15 cellular contexts compared by ENCODE assay signal in the genomic region with DNA sequence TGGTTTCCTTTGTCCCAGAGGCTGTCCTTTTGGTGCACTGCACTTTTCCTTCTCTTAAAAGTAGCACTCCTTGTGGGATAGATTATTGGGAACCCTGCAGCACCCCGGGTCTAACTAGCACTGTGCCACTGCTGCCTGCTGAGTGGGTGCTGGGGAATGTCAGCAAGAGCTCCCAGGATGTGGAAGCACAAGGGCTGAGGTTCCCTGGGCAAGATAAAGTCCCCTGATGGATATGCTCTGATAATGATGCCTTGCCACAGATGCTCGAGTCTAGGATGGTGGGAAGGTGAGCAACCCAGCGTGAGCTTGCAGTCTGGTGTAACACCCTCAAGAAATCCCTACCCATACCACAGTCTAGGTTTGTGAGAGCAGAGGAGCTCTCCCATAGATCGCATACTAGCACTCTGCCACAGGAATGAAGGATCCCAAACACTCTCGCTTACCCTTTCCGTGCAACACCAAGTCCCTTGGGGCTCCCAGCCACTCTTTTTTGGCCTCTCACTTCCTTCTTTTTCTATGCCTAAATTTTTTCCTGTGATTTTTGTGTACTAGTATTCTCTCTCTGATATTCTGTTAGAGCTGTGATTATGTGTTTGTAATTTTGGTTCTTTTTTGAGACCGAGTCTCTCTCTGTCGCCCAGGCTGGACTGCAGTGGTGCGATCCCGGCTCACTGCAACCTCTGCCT. TPM values are rescaled to one million over a fixed set of nuclear protein-coding genes. Genes with fewer than 3 reads are reported as not detected.
DNase-seq lines count a peak whose midpoint lies in the region; ATAC-seq, FAIRE-seq and TF ChIP-seq lines count a peak whose summit lies in the region.
"Had no signal": no experiment of that assay in that cellular context is flagged by ENCODE, and none has a peak within 500 bp of the region (broad histone marks: within the 10 kb centered on the region; RNA-seq: fewer than 3 reads in every experiment).

No MANE protein-coding gene starts in this region.

- H3K4me1 Mint-ChIP-seq in CD4-positive, alpha-beta memory T cell, result peaks cover 47 to 80% (median 63%) of the 10 kb centered on the region in 4 donors
- peaks cover 46 to 91% (median 86%) of the 10 kb centered on the region in 7 donors for H3K4me1 Mint-ChIP-seq in naive thymus-derived CD4-positive, alpha-beta T cell

- H3K9me1 ChIP-seq in K562 (ENCODE audit: control insufficient read depth, insufficient read depth, low read length), result peaks cover 11% of the 10 kb centered on the region

- CTCF ChIA-PET in CD4-positive, alpha-beta memory T cell (lab: Charles Lee; ENCODE audit: partially characterized antibody), result no interaction called here
- CTCF ChIA-PET in K562 (lab: Yijun Ruan, JAX; ENCODE audit: low intra/inter-chr PET ratio), result no interaction called here
- CTCF ChIA-PET in naive thymus-derived CD4-positive, alpha-beta T cell (lab: Charles Lee), result no interaction called here

- peak; percentile 54 for FAIRE-seq in K562 (lab: Jason Lieb, UNC)
- FAIRE-seq in frontal cortex (lab: Jason Lieb, UNC), result no peak

- in situ Hi-C loops in K562 (cut with MboI), result no loop called here

- 64% methylated on average over 9 of the region's 10 CpGs for WGBS in K562 (ENCODE audit: insufficient coverage, low coverage, missing lambda C conversion rate)

- no peak overlapping the region for H2AFZ ChIP-seq in K562 (ENCODE audit: low read depth, low read length)

- H3K4me3 Mint-ChIP-seq in CD4-positive, alpha-beta memory T cell, result peak overlapping the region in 2 of 8 donors; percentile 53 to 64
- H3K4me3 Mint-ChIP-seq in naive thymus-derived CD4-positive, alpha-beta T cell, result peak overlapping the region in 7 of 10 donors; percentile 15 to 54 (median 38)
- H3K4me3 Mint-ChIP-seq: activated CD4-positive, alpha-beta memory T cell treated with anti-CD3 and anti-CD28 coated beads, Interleukin-2, amount 10 ng/mL, durations not matched to agents 7 days and 5 days had no signal

- H3K36me3 Mint-ChIP-seq in CD4-positive, alpha-beta memory T cell, result peaks cover 64 to 69% of the 10 kb centered on the region in 2 donors
- H3K36me3 Mint-ChIP-seq in naive thymus-derived CD4-positive, alpha-beta T cell, result peaks cover 42 to 84% (median 73%) of the 10 kb centered on the region in 5 donors

- peaks cover 0 to 4% of the 10 kb centered on the region in 2 donors for H3K9me3 ChIP-seq in CD4-positive, alpha-beta memory T cell (ENCODE audit: control insufficient read depth in 1 of 2, low read length in 2 of 2)
- H3K9me3 ChIP-seq in K562 (replicated peaks; ENCODE audit: control insufficient read depth, insufficient read depth, low read depth, low read length), result no peaks in the 10 kb centered on the region
- peaks cover 0 to 12% (median 10%) of the 10 kb centered on the region in 3 experiments for H3K9me3 ChIP-seq in naive thymus-derived CD4-positive, alpha-beta T cell (ENCODE audit: control insufficient read depth in 2 of 3, low read length in 3 of 3)
- H3K9me3 ChIP-seq: testis had no signal

- peak overlapping the region; percentile 16; the same call in 1 of the 2 replicates for H3K4me2 ChIP-seq in K562 (ENCODE audit: insufficient read depth, low read length)
- H3K4me2 ChIP-seq: KMS-11 had no signal

- H3K36me3 ChIP-seq in CD4-positive, alpha-beta memory T cell (ENCODE audit: insufficient read depth, low read length), result peaks cover 29% of the 10 kb centered on the region
- H3K36me3 ChIP-seq in K562 (ENCODE audit: control insufficient read depth, insufficient read depth, low read length), result peaks cover 60% of the 10 kb centered on the region
- H3K36me3 ChIP-seq in naive thymus-derived CD4-positive, alpha-beta T cell (ENCODE audit: control insufficient read depth in 2 of 3, insufficient read depth in 3 of 3, low read length in 3 of 3), result peaks cover 5 to 37% (median 10%) of the 10 kb centered on the region in 3 experiments

- peaks cover 32% of the 10 kb centered on the region for H3K4me1 ChIP-seq in CD4-positive, alpha-beta memory T cell (ENCODE audit: insufficient read depth, low read length)
- peaks cover 16 to 39% of the 10 kb centered on the region in 2 experiments for H3K4me1 ChIP-seq in K562 (replicated peaks in 1 of 2; ENCODE audit: control insufficient read depth in 2 of 2, insufficient read depth in 2 of 2, low read length in 2 of 2)
- peaks cover 9% of the 10 kb centered on the region in 2 donors for H3K4me1 ChIP-seq in naive thymus-derived CD4-positive, alpha-beta T cell (ENCODE audit: control insufficient read depth in 2 of 2, insufficient read depth in 2 of 2, low read length in 2 of 2)
- H3K4me1 ChIP-seq: testis had no signal

- POLR2A ChIA-PET in CD4-positive, alpha-beta memory T cell (lab: Charles Lee; ENCODE audit: partially characterized antibody), result interaction anchor here (1.3 kb wide), 1 partner anchor 10 kb away, joined by 4 read pairs; no protein-coding TSS in a partner anchor
- POLR2A ChIA-PET in K562 (lab: Yijun Ruan, JAX), result interaction anchor here (0.7 kb wide), 1 partner anchor 16 kb away, joined by 3 read pairs; no protein-coding TSS in a partner anchor
- POLR2A ChIA-PET in naive thymus-derived CD4-positive, alpha-beta T cell (lab: Charles Lee), result no interaction called here

- intact Hi-C loops in CD4-positive, alpha-beta memory T cell (cut with micrococcal nuclease), result no loop called here
- intact Hi-C loops in K562 (cut with micrococcal nuclease), result no loop called here
- intact Hi-C loops in naive thymus-derived CD4-positive, alpha-beta T cell (cut with micrococcal nuclease), result no loop called here

- TF ChIP-seq EP300 in K562 (IDR thresholded peaks at IDR 0.05; ENCODE audit: low read length), result no peak

- no peak overlapping the region for H3K4me3 ChIP-seq in CD4-positive, alpha-beta memory T cell (ENCODE audit: low read length in 2 of 2)
- no peak overlapping the region for H3K4me3 ChIP-seq in K562
- no peak overlapping the region for H3K4me3 ChIP-seq in naive thymus-derived CD4-positive, alpha-beta T cell (ENCODE audit: low read length)
- H3K4me3 ChIP-seq: testis had no signal

- H3K9me3 Mint-ChIP-seq in CD4-positive, alpha-beta memory T cell, result peaks cover 7 to 32% (median 18%) of the 10 kb centered on the region in 8 donors
- H3K9me3 Mint-ChIP-seq in naive thymus-derived CD4-positive, alpha-beta T cell, result peaks cover 0 to 56% (median 24%) of the 10 kb centered on the region in 11 donors

- peak; percentile 13 for ATAC-seq in GM19351 (IDR thresholded peaks at IDR 0.05; ENCODE audit: unreplicated experiment)
- ATAC-seq in K562, result peak; percentile 29
- ATAC-seq in naive thymus-derived CD4-positive, alpha-beta T cell, result peak; percentile 42
- no peak for ATAC-seq in esophagus mucosa
- ATAC-seq: left colon had no signal

- H3K79me2 ChIP-seq in K562 (ENCODE audit: control insufficient read depth, insufficient read depth, low read length), result peaks cover 100% of the 10 kb centered on the region

- no peak overlapping the region; a peak in 1 of 4 replicates for H3K9ac ChIP-seq in K562 (ENCODE audit: insufficient read depth in 1 of 2, low read depth in 2 of 2, low read length in 2 of 2)
- H3K9ac ChIP-seq: KMS-11 had no signal

- no peak for TF ChIP-seq CTCF in K562 (IDR thresholded peaks at IDR 0.05 in 2 of 3, conservative IDR thresholded peaks at IDR 0.05 in 1 of 3; ENCODE audit: insufficient read depth in 2 of 3, low read depth in 1 of 3, low read length in 3 of 3)

- no peak for TF ChIP-seq POLR2A in K562 (conservative IDR thresholded peaks at IDR 0.05)

- H3K27ac Mint-ChIP-seq in CD4-positive, alpha-beta memory T cell, result peak overlapping the region in 4 of 7 donors; percentile 3 to 62 (median 36)
- H3K27ac Mint-ChIP-seq in naive thymus-derived CD4-positive, alpha-beta T cell, result peak overlapping the region in 6 of 9 donors; percentile 34 to 77 (median 56)
- H3K27ac Mint-ChIP-seq: activated CD4-positive, alpha-beta memory T cell treated with anti-CD3 and anti-CD28 coated beads, Interleukin-2, amount 10 ng/mL, durations not matched to agents 7 days and 5 days had no signal

- no peak for DNase-seq in CD4-positive, alpha-beta memory T cell
- no peak for DNase-seq in K562 (ENCODE audit: extremely low read depth in 1 of 4, low spot score in 3 of 4)
- no peak for DNase-seq in naive thymus-derived CD4-positive, alpha-beta T cell
- DNase-seq in frontal cortex (ENCODE audit: low spot score in 2 of 2), result no peak
- DNase-seq in COR-L47 (lab: John Stamatoyannopoulos, UW), result no peak
- DNase-seq: activated CD4-positive, alpha-beta memory T cell treated with anti-CD3 and anti-CD28 coated beads, Interleukin-2, amount 10 ng/mL, durations not matched to agents 7 days and 5 days; effector CD8-positive, alpha-beta T cell; left colon; NCI-H187 treated with DMSO at 0.1 percent for 48 hours; T-helper 9 cell; testis had no signal

- no peak overlapping the region for H3K27ac ChIP-seq in CD4-positive, alpha-beta memory T cell (ENCODE audit: low read depth, low read length)
- H3K27ac ChIP-seq in K562 (ENCODE audit: extremely low read depth, low read depth, low read length), result no peak overlapping the region
- H3K27ac ChIP-seq in naive thymus-derived CD4-positive, alpha-beta T cell (ENCODE audit: low read depth, low read length), result no peak overlapping the region
- H3K27ac ChIP-seq: KMS-11, RWPE1, testis had no signal

- no peak for TF ChIP-seq RAD21 in K562 (CRISPR knock-in tag; conservative IDR thresholded peaks at IDR 0.05 in 1 of 2, IDR thresholded peaks at IDR 0.05 in 1 of 2)

- H4K20me1 ChIP-seq in K562 (replicated peaks; ENCODE audit: control insufficient read depth, insufficient read depth, low read length), result peaks cover 35% of the 10 kb centered on the region

- no TSS peak for BruUV-seq in K562 (replicated peaks; lab: Mats Ljungman, UMichigan)

- no peaks in the 10 kb centered on the region for H3K27me3 ChIP-seq in CD4-positive, alpha-beta memory T cell (ENCODE audit: insufficient read depth, low read length)
- H3K27me3 ChIP-seq in K562 (ENCODE audit: control insufficient read depth in 2 of 2, insufficient read depth in 2 of 2, low read length in 2 of 2), result no peaks in the 10 kb centered on the region
- no peaks in the 10 kb centered on the region for H3K27me3 ChIP-seq in naive thymus-derived CD4-positive, alpha-beta T cell (ENCODE audit: control insufficient read depth in 2 of 2, insufficient read depth in 2 of 2, low read length in 2 of 2)
- H3K27me3 ChIP-seq: testis had no signal

- no peaks in the 10 kb centered on the region for H3K27me3 Mint-ChIP-seq in CD4-positive, alpha-beta memory T cell
- no peaks in the 10 kb centered on the region for H3K27me3 Mint-ChIP-seq in naive thymus-derived CD4-positive, alpha-beta T cell
- H3K27me3 Mint-ChIP-seq: activated CD4-positive, alpha-beta memory T cell treated with anti-CD3 and anti-CD28 coated beads, Interleukin-2, amount 10 ng/mL, durations not matched to agents 7 days and 5 days had no signal

RNA-seq across cellular contexts. Expression of a gene that starts 32.7 kb away (rescaled TPM):
- total RNA-seq in CD4-positive, alpha-beta memory T cell, result 100 to 1,000 TPM; 150 to 156 TPM
- 10 to 100 TPM; 79.1 to 87.4 TPM for polyA plus RNA-seq in CD4-positive, alpha-beta memory T cell
- 187 and 674 TPM in 2 replicates for total RNA-seq in K562 (2011; cell fraction: chromatin; rRNA removed; ENCODE audit: low replicate concordance)
- 113 and 135 TPM in 2 replicates for total RNA-seq in K562 (2011; cell fraction: nucleolus; rRNA removed)
- 225 and 292 TPM in 2 replicates for total RNA-seq in K562 (2011; cell fraction: nucleoplasm; rRNA removed)
- total RNA-seq in K562 (2014; rRNA removed) (131 and 140 TPM in 2 replicates), K562 (2014; rRNA removed; fragmentation: Illumina TruSeq; extraction: Trizol) (272 and 284 TPM in 2 replicates), K562 (2015; rRNA removed; fragmentation: Illumina TruSeq; extraction: Trizol) (155 and 174 TPM in 2 replicates), K562 (2021) (184 and 189 TPM in 2 replicates), esophagus mucosa (45.1 TPM), frontal cortex (97.8 TPM)
- polyA plus RNA-seq in K562 (2011; rRNA removed) (175 and 204 TPM in 2 replicates), K562 (2014; fragmentation: Illumina TruSeq; extraction: Trizol) (152 and 177 TPM in 2 replicates), K562 (2014; fragmentation: Nextera tagmentation; extraction: Ambion mirVana) (100 to 1,000 TPM; 182 to 253 TPM), K562 (2014; rRNA removed) (123 and 140 TPM in 2 replicates)
- polyA plus RNA-seq in K562 (2011; cell fraction: cytosol; rRNA removed), result 29.1 and 75.2 TPM in 2 replicates
- polyA plus RNA-seq in K562 (2011; cell fraction: nucleus; rRNA removed), result 218 and 401 TPM in 2 replicates
- polyA plus RNA-seq in K562 (2012), result 92.9 and 182 TPM in 2 replicates
- 720 and 762 TPM in 2 replicates for polyA minus RNA-seq in K562 (2011; rRNA and poly(A)+ RNA removed)
- polyA minus RNA-seq in K562 (2011; cell fraction: cytosol; rRNA and poly(A)+ RNA removed), result 52.1 and 62.0 TPM in 2 replicates
- 408 and 684 TPM in 2 replicates for polyA minus RNA-seq in K562 (2011; cell fraction: nucleus; rRNA and poly(A)+ RNA removed)
- 100 to 1,000 TPM; 156 to 224 (median 180) TPM for total RNA-seq in naive thymus-derived CD4-positive, alpha-beta T cell
- 100 to 1,000 TPM in 1 of 2 donors, 10 to 100 TPM in 1; 72.5 to 102 TPM for polyA plus RNA-seq in naive thymus-derived CD4-positive, alpha-beta T cell
